In the genomic region with DNA sequence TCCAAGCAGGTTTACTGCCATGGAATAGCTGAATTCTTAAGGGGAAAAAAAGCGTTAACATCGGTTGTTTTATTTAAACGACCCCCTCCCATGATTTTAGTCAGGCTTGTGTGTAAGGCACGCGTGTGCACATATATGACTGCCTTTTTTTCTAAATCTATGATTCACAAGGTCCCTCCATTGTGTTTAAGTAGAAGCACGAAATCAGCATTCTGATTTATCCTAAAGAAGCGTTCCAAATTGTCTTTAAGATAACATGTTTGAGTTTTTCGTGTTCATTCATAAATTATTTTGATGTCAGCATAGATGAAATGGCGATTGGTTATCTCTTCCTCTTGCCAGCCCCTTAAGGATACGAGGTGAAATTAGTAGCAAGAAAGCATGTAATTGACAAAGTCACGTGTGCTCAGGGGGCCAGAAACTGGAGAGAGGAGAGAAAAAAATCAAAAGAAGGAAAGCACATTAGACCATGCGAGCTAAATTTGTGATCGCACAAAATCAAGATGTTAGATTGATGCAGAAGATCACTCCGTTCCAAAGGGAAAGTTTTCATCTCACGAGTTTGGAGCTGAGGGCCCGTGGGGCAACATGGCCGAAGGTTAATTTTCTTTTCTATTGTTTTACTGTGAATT, we compare ENCODE assay signal across 13 cellular contexts. TPM values are rescaled to one million over a fixed set of nuclear protein-coding genes. Genes with fewer than 3 reads are reported as not detected.
DNase-seq lines count a peak whose midpoint lies in the region; ATAC-seq and TF ChIP-seq lines count a peak whose summit lies in the region.
"Had no signal": no experiment of that assay in that cellular context is flagged by ENCODE, and none has a peak within 500 bp of the region (broad histone marks: within the 10 kb centered on the region; RNA-seq: fewer than 3 reads in every experiment).

A gene with protein sequence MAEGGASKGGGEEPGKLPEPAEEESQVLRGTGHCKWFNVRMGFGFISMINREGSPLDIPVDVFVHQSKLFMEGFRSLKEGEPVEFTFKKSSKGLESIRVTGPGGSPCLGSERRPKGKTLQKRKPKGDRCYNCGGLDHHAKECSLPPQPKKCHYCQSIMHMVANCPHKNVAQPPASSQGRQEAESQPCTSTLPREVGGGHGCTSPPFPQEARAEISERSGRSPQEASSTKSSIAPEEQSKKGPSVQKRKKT (plus strand): TSS at position 445 of the 632 bp plus-strand sequence. CDS start 144 bp downstream, at position 589.

- intact Hi-C loops in adrenal gland (cut with DNase I) (no loop called here), breast epithelium (cut with DNase I; ENCODE audit: low total_unique reads) (no loop called here)

- peaks cover 53% of the 10 kb centered on the region for H3K27me3 Mint-ChIP-seq in activated naive CD8-positive, alpha-beta T cell
- no peaks in the 10 kb centered on the region for H3K27me3 Mint-ChIP-seq in neural progenitor cell (ENCODE audit: insufficient read depth, low read depth)

- TF ChIP-seq CTCF in neural progenitor cell (IDR thresholded peaks at IDR 0.05) (no peak), adrenal gland (IDR thresholded peaks at IDR 0.05) (no peak), breast epithelium (IDR thresholded peaks at IDR 0.05) (no peak)

- H3K27ac Mint-ChIP-seq in activated naive CD8-positive, alpha-beta T cell: no peak within 1 kb of the TSS
- peak within 1 kb of the TSS; percentile 97 for H3K27ac Mint-ChIP-seq in neural progenitor cell

- H3K36me3 ChIP-seq in neural progenitor cell: peaks cover 8% of the 10 kb centered on the region
- no peaks in the 10 kb centered on the region for H3K36me3 ChIP-seq in adrenal gland (replicated peaks in 1 of 2)
- no peaks in the 10 kb centered on the region for H3K36me3 ChIP-seq in breast epithelium
- H3K36me3 ChIP-seq: transverse colon had no signal

- peak within 1 kb of the TSS; percentile 45 for H3K4me3 Mint-ChIP-seq in activated naive CD8-positive, alpha-beta T cell
- H3K4me3 Mint-ChIP-seq in neural progenitor cell: peak within 1 kb of the TSS; percentile 98

- ATAC-seq in GM19351 (IDR thresholded peaks at IDR 0.05; ENCODE audit: unreplicated experiment): no peak
- ATAC-seq: body of pancreas had no signal

- H3K4me3 ChIP-seq in neural progenitor cell: peak within 1 kb of the TSS; percentile 65
- no peak within 1 kb of the TSS for H3K4me3 ChIP-seq in adrenal gland
- H3K4me3 ChIP-seq in breast epithelium: no peak within 1 kb of the TSS
- H3K4me3 ChIP-seq: body of pancreas, transverse colon had no signal

- TF ChIP-seq POLR2A in adrenal gland (IDR thresholded peaks at IDR 0.05) (no peak), breast epithelium (IDR thresholded peaks at IDR 0.05) (no peak)

- peak within 1 kb of the TSS; percentile 58 for H3K9ac ChIP-seq in neural progenitor cell

- H3K79me2 ChIP-seq in neural progenitor cell (ENCODE audit: low read depth): peaks cover 71% of the 10 kb centered on the region

- H3K27me3 ChIP-seq in neural progenitor cell: no peaks in the 10 kb centered on the region
- peaks cover 87% of the 10 kb centered on the region for H3K27me3 ChIP-seq in adrenal gland
- H3K27me3 ChIP-seq in breast epithelium: peaks cover 0 to 82% of the 10 kb centered on the region in 2 donors

- peaks cover 18% of the 10 kb centered on the region for H3K4me1 Mint-ChIP-seq in activated naive CD8-positive, alpha-beta T cell (ENCODE audit: low read depth)
- H3K4me1 Mint-ChIP-seq in neural progenitor cell: peaks cover 24% of the 10 kb centered on the region

- H3K4me2 ChIP-seq in neural progenitor cell: peak within 1 kb of the TSS; percentile 82

- H3F3A ChIP-seq in neural progenitor cell (ENCODE audit: low read depth): peaks cover 71% of the 10 kb centered on the region

- H4K20me1 ChIP-seq in neural progenitor cell (ENCODE audit: low read depth): no peaks in the 10 kb centered on the region

- H3K9me3 ChIP-seq in neural progenitor cell (ENCODE audit: low read depth): no peaks in the 10 kb centered on the region
- no peaks in the 10 kb centered on the region for H3K9me3 ChIP-seq in adrenal gland (replicated peaks in 1 of 3)
- no peaks in the 10 kb centered on the region for H3K9me3 ChIP-seq in breast epithelium
- H3K9me3 ChIP-seq: transverse colon had no signal

- 8 to 12% (median 10%) methylated on average over 17 of the region's 17 CpGs for WGBS in adrenal gland, 4 donors

- H3K27ac ChIP-seq in neural progenitor cell (peak within 1 kb of the TSS; percentile 97), adrenal gland (no peak within 1 kb of the TSS), breast epithelium (no peak within 1 kb of the TSS)
- H3K27ac ChIP-seq: body of pancreas, transverse colon had no signal

- H3K9me3 Mint-ChIP-seq in activated naive CD8-positive, alpha-beta T cell (ENCODE audit: low read depth): no peaks in the 10 kb centered on the region
- peaks cover under 1% of the 10 kb centered on the region for H3K9me3 Mint-ChIP-seq in neural progenitor cell

- peaks cover 6% of the 10 kb centered on the region for H3K36me3 Mint-ChIP-seq in activated naive CD8-positive, alpha-beta T cell
- peaks cover 2% of the 10 kb centered on the region for H3K36me3 Mint-ChIP-seq in neural progenitor cell

- no peak within 1 kb of the TSS for H2AFZ ChIP-seq in neural progenitor cell (replicated peaks)

- DNase-seq in NCI-H2171 treated with DMSO at 0.1 percent for 48 hours (lab: John Stamatoyannopoulos, UW) (peak; percentile 15), NCI-H2171 (lab: John Stamatoyannopoulos, UW) (no peak), NCI-H2227 (lab: John Stamatoyannopoulos, UW; ENCODE audit: unreplicated experiment) (peak; percentile 79), neural progenitor cell (ENCODE audit: low spot score) (peak; percentile 59), adrenal gland (no peak), breast epithelium (ENCODE audit: low spot score in 2 of 2) (no peak)
- DNase-seq: body of pancreas; NCI-H2029 treated with DMSO at 0.1 percent for 48 hours; stimulated activated CD4-positive, alpha-beta T cell treated with anti-CD3 and anti-CD28 coated beads, Interleukin-4, amount 100 ng/mL, for 24 hours; transverse colon had no signal

- H3K4me1 ChIP-seq in neural progenitor cell (peaks cover 51% of the 10 kb centered on the region), adrenal gland (replicated peaks in 1 of 2) (no peaks in the 10 kb centered on the region), breast epithelium (peaks cover 0 to 2% of the 10 kb centered on the region in 2 donors)
- H3K4me1 ChIP-seq: transverse colon had no signal

RNA-seq across cellular contexts. Expression of the gene that starts here (rescaled TPM):
- total RNA-seq in neural progenitor cell (ENCODE audit: low replicate concordance): 105 and 165 TPM in 2 replicates
- total RNA-seq in adrenal gland: under 1 TPM in 2 of 8 donors, not detected in 6; 0.08 to 0.14 TPM
- polyA plus RNA-seq in adrenal gland: under 1 TPM in 2 of 3 donors, not detected in 1; 0.08 to 0.09 TPM
- total RNA-seq in breast epithelium: not detected
- total RNA-seq: body of pancreas, myocyte, transverse colon had no signal

Comparison
In these comparisons a context has a peak if more than half of its experiments do, and no peak if none do; other contexts are left out.
1. RNA of the gene that starts here (total RNA-seq): 105 to 165 TPM in neural progenitor cell; 0.08 to 0.14 TPM in adrenal gland and not detected in breast epithelium; every median in the first group is over 10 times any median in the second.
2. DNase-seq: peak in NCI-H2171 treated with DMSO at 0.1 percent for 48 hours (single experiment), NCI-H2227 (single experiment) and neural progenitor cell (single experiment); none in NCI-H2171 (single experiment), adrenal gland (0 of 7) and breast epithelium (0 of 2).